Comparison of ENCODE assay signal across 17 cellular contexts in genomic region chr5:17212996-17213395, GRCh38. TPM values are rescaled to one million over a fixed set of nuclear protein-coding genes. Genes with fewer than 3 reads are reported as not detected.
DNase-seq lines count a peak whose midpoint lies in the region; TF ChIP-seq lines count a peak whose summit lies in the region.
"Had no signal": no experiment of that assay in that cellular context is flagged by ENCODE, and none has a peak within 500 bp of the region (broad histone marks: within the 10 kb centered on the region; RNA-seq: fewer than 3 reads in every experiment).

No MANE protein-coding gene starts in this region.

- peaks cover 14% of the 10 kb centered on the region for H3K4me1 Mint-ChIP-seq in type B pancreatic cell (ENCODE audit: unreplicated experiment)
- H3K4me1 Mint-ChIP-seq in T-helper 2 cell treated with Interferon-gamma antibody and Interleukin-4, amounts not matched to agents 5 μg/mL and 100 μg/mL, for 36 hours (ENCODE audit: low read depth) = peaks cover 5% of the 10 kb centered on the region

- BruUV-seq in mammary epithelial cell (replicated peaks; lab: Mats Ljungman, UMichigan) (no TSS peak), OCI-LY7 (replicated peaks; lab: Mats Ljungman, UMichigan) (no TSS peak)

- H3K27ac Mint-ChIP-seq in type B pancreatic cell = no peak overlapping the region
- H3K27ac Mint-ChIP-seq in T-helper 2 cell treated with Interferon-gamma antibody and Interleukin-4, amounts not matched to agents 5 μg/mL and 100 μg/mL, for 36 hours = no peak overlapping the region
- H3K27ac Mint-ChIP-seq: CD8-positive, alpha-beta T cell; T-cell had no signal

- no peaks in the 10 kb centered on the region for H3K9me3 Mint-ChIP-seq in type B pancreatic cell
- H3K9me3 Mint-ChIP-seq in T-helper 2 cell treated with Interferon-gamma antibody and Interleukin-4, amounts not matched to agents 5 μg/mL and 100 μg/mL, for 36 hours = no peaks in the 10 kb centered on the region
- H3K9me3 Mint-ChIP-seq: CD8-positive, alpha-beta T cell had no signal

- H3K4me3 ChIP-seq in mammary epithelial cell (replicated peaks in 1 of 3; ENCODE audit: insufficient read depth in 1 of 3, low read depth in 2 of 3, low read length in 3 of 3) (no peak overlapping the region), OCI-LY7 (ENCODE audit: low read depth, low read length, poor library complexity, severe bottlenecking) (no peak overlapping the region), dorsolateral prefrontal cortex (peak overlapping the region in 37 of 59 donors; percentile 2 to 81 (median 72))

- POLR2A ChIA-PET in OCI-LY7 (lab: Charles Lee) = interaction anchor here (0.6 to 0.7 kb wide), 2 partner anchors 9 to 165 kb away, joined by 5 to 6 read pairs; no protein-coding TSS in a partner anchor

- H3K36me3 Mint-ChIP-seq in type B pancreatic cell = peaks cover 3% of the 10 kb centered on the region
- H3K36me3 Mint-ChIP-seq in T-helper 2 cell treated with Interferon-gamma antibody and Interleukin-4, amounts not matched to agents 5 μg/mL and 100 μg/mL, for 36 hours (ENCODE audit: low read depth) = no peaks in the 10 kb centered on the region
- H3K36me3 Mint-ChIP-seq: CD8-positive, alpha-beta T cell; T-cell had no signal

- dilution Hi-C loops in mammary epithelial cell (cut with HindIII; ENCODE audit: low sequenced_read_pairs) = loop anchor here (25.0 kb wide), 1 partner anchor 1074 kb away; no protein-coding TSS in a partner anchor

- intact Hi-C loops in mammary epithelial cell (cut with micrococcal nuclease) (loop anchor here (10.0 kb wide), 3 partner anchors 482 to 742 kb away; no protein-coding TSS in a partner anchor), OCI-LY7 (cut with micrococcal nuclease; ENCODE audit: unreplicated experiment) (loop anchor here (10.0 kb wide), 1 partner anchor 222 kb away; no protein-coding TSS in a partner anchor), dorsolateral prefrontal cortex (cut with DNase I) (no loop called here)

- no peaks in the 10 kb centered on the region for H3K36me3 ChIP-seq in mammary epithelial cell (ENCODE audit: insufficient read depth, low read length)
- no peaks in the 10 kb centered on the region for H3K36me3 ChIP-seq in OCI-LY7 (ENCODE audit: insufficient read depth, low read length)
- H3K36me3 ChIP-seq: BE2C had no signal

- H3K27me3 ChIP-seq in mammary epithelial cell (ENCODE audit: insufficient read depth, low read length) = no peaks in the 10 kb centered on the region
- H3K27me3 ChIP-seq in dorsolateral prefrontal cortex = peaks cover 0 to 9% (median 0%) of the 10 kb centered on the region in 45 donors

- H4K20me1 ChIP-seq in mammary epithelial cell (ENCODE audit: insufficient read depth, low read length) (no peaks in the 10 kb centered on the region), OCI-LY7 (ENCODE audit: insufficient read depth, low read length) (no peaks in the 10 kb centered on the region)

- H3K4me2 ChIP-seq in mammary epithelial cell (ENCODE audit: insufficient read depth, low read depth, low read length) = no peak overlapping the region
- H3K4me2 ChIP-seq in OCI-LY7 (ENCODE audit: low read length) = peak overlapping the region; percentile 85; the same call in 1 of the 2 replicates

- peak overlapping the region; percentile 20 for H3K4me3 Mint-ChIP-seq in type B pancreatic cell
- no peak overlapping the region for H3K4me3 Mint-ChIP-seq in T-helper 2 cell treated with Interferon-gamma antibody and Interleukin-4, amounts not matched to agents 5 μg/mL and 100 μg/mL, for 36 hours
- H3K4me3 Mint-ChIP-seq: CD8-positive, alpha-beta T cell; T-cell had no signal

- H3K9me3 ChIP-seq in mammary epithelial cell (replicated peaks; ENCODE audit: insufficient read depth, low read length) (no peaks in the 10 kb centered on the region), OCI-LY7 (ENCODE audit: low read length) (no peaks in the 10 kb centered on the region)
- H3K9me3 ChIP-seq: BE2C had no signal

- no peak overlapping the region for H3K9ac ChIP-seq in mammary epithelial cell (ENCODE audit: insufficient read depth, low read length)

- DNase-seq in T47D (ENCODE audit: low read depth in 1 of 2, low spot score in 1 of 2) = peak; percentile 33 to 72
- no peak for DNase-seq in mammary epithelial cell
- DNase-seq in OCI-LY7 (ENCODE audit: low spot score) = no peak
- DNase-seq in dorsolateral prefrontal cortex = no peak
- DNase-seq in type B pancreatic cell (ENCODE audit: extremely low spot score, unreplicated experiment) = no peak
- DNase-seq in COLO829 (ENCODE audit: low spot score) = no peak
- no peak for DNase-seq in T-helper 2 cell treated with Interferon-gamma antibody and Interleukin-4, amounts not matched to agents 5 μg/mL and 100 μg/mL, for 36 hours (ENCODE audit: low spot score)
- no peak for DNase-seq in GM19238 (ENCODE audit: insufficient read length, low spot score)
- DNase-seq: 8988T; BE2C; CD8-positive, alpha-beta T cell; DMS79; GOT3; NCI-H1105; NCI-H2081; Right ventricle myocardium superior; T-cell had no signal

- TF ChIP-seq CTCF in mammary epithelial cell (conservative IDR thresholded peaks at IDR 0.05 in 1 of 2, IDR thresholded peaks at IDR 0.05 in 1 of 2; ENCODE audit: extremely low read depth in 1 of 2, insufficient read depth in 1 of 2, low read depth in 1 of 2, low read length in 2 of 2) = no peak
- TF ChIP-seq CTCF in OCI-LY7 (conservative IDR thresholded peaks at IDR 0.05; ENCODE audit: low read length) = no peak
- TF ChIP-seq CTCF in dorsolateral prefrontal cortex (IDR thresholded peaks at IDR 0.05 in 54 of 56, conservative IDR thresholded peaks at IDR 0.05 in 2 of 56; ENCODE audit: low read depth in 1 of 56, partially characterized antibody in 56 of 56) = no peak
- TF ChIP-seq CTCF in type B pancreatic cell (conservative IDR thresholded peaks at IDR 0.05) = no peak

- H3K79me2 ChIP-seq in mammary epithelial cell (ENCODE audit: insufficient read depth, low read length) (peaks cover 4% of the 10 kb centered on the region), OCI-LY7 (ENCODE audit: insufficient read depth, low read depth, low read length) (no peaks in the 10 kb centered on the region; the same call in 1 of the 2 replicates)

- H3K9me2 ChIP-seq in OCI-LY7 (ENCODE audit: insufficient read depth, low read length) = no peaks in the 10 kb centered on the region

- in situ Hi-C loops in T47D (cut with HindIII; ENCODE audit: low pct_unique_long_range_greater_than_20kb, low sequenced_read_pairs) = no loop called here
- in situ Hi-C loops in mammary epithelial cell (cut with MboI; ENCODE audit: low sequenced_read_pairs in 2 of 2) = loop anchor here (10.0 to 25.0 kb wide), 4 partner anchors 824 to 1082 kb away; no protein-coding TSS in a partner anchor

- H2AFZ ChIP-seq in mammary epithelial cell (ENCODE audit: low read depth, low read length) (no peak overlapping the region), OCI-LY7 (ENCODE audit: low read length) (no peak overlapping the region)

- H3K4me1 ChIP-seq in mammary epithelial cell (ENCODE audit: insufficient read depth, low read length) = peaks cover 9% of the 10 kb centered on the region
- peaks cover 34% of the 10 kb centered on the region for H3K4me1 ChIP-seq in OCI-LY7 (ENCODE audit: insufficient read depth, low read length, poor library complexity, severe bottlenecking)
- H3K4me1 ChIP-seq: BE2C had no signal

- CTCF ChIA-PET in mammary epithelial cell (lab: Charles Lee; ENCODE audit: low non-redundant PET) = no interaction called here
- CTCF ChIA-PET in OCI-LY7 (lab: Charles Lee; ENCODE audit: unreplicated experiment) = no interaction called here

- 79% methylated on average over 3 of the region's 3 CpGs for WGBS in mammary epithelial cell (ENCODE audit: low coverage, missing lambda C conversion rate)

- no peak overlapping the region for H3K27ac ChIP-seq in mammary epithelial cell (ENCODE audit: insufficient read depth, low read depth, low read length)
- H3K27ac ChIP-seq in OCI-LY7 (ENCODE audit: low read depth, low read length, poor library complexity, severe bottlenecking) = no peak overlapping the region
- peak overlapping the region in 46 of 59 donors; percentile 2 to 95 (median 68) for H3K27ac ChIP-seq in dorsolateral prefrontal cortex

- no peaks in the 10 kb centered on the region for H3K27me3 Mint-ChIP-seq in type B pancreatic cell
- H3K27me3 Mint-ChIP-seq in T-helper 2 cell treated with Interferon-gamma antibody and Interleukin-4, amounts not matched to agents 5 μg/mL and 100 μg/mL, for 36 hours (ENCODE audit: low read depth) = peaks cover 23% of the 10 kb centered on the region

RNA-seq across cellular contexts. Expression of gene BASP1, which starts 4.4 kb away (rescaled TPM):
- total RNA-seq in mammary epithelial cell (10 to 100 TPM; 27.0 to 76.6 TPM), OCI-LY7 (2022) (23.4 and 28.1 TPM in 2 replicates), dorsolateral prefrontal cortex (100 to 1,000 TPM; 118 to 514 (median 366) TPM), type B pancreatic cell (ENCODE audit: low replicate concordance) (131 and 197 TPM in 2 replicates)
- polyA plus RNA-seq in mammary epithelial cell = 60.4 TPM
- 15.7 TPM for polyA minus RNA-seq in mammary epithelial cell
- total RNA-seq in OCI-LY7 (2014; rRNA removed; shearing (Covaris generic)) = 62.1 and 64.8 TPM in 2 replicates

Comparison
In these comparisons a context has a peak if more than half of its experiments do, and no peak if none do; other contexts are left out.
1. DNase-seq: peak in T47D (2 of 2); none in mammary epithelial cell (single experiment), OCI-LY7 (single experiment), dorsolateral prefrontal cortex (0 of 10), type B pancreatic cell (single experiment), COLO829 (single experiment), T-helper 2 cell treated with Interferon-gamma antibody and Interleukin-4, amounts not matched to agents 5 μg/mL and 100 μg/mL, for 36 hours (single experiment) and GM19238 (single experiment).
2. H3K27ac ChIP-seq: peak in dorsolateral prefrontal cortex (46 of 59); none in mammary epithelial cell (single experiment) and OCI-LY7 (single experiment).
3. H3K4me3 ChIP-seq: peak in dorsolateral prefrontal cortex (37 of 59); none in mammary epithelial cell (0 of 3) and OCI-LY7 (single experiment).
4. intact Hi-C loops: an anchor here in mammary epithelial cell (10.0 kb wide) and OCI-LY7 (10.0 kb wide); none called in dorsolateral prefrontal cortex.